In genomic region chr1:155134322-155134721, GRCh38 we compare ENCODE assay signal across 8 cellular contexts. TPM values are rescaled to one million over a fixed set of nuclear protein-coding genes. Genes with fewer than 3 reads are reported as not detected.
DNase-seq lines count a peak whose midpoint lies in the region; ATAC-seq, FAIRE-seq and TF ChIP-seq lines count a peak whose summit lies in the region.

No MANE protein-coding gene starts in this region.

- peaks cover 28% of the 10 kb centered on the region for H3K36me3 ChIP-seq in bronchial epithelial cell (ENCODE audit: control insufficient read depth, insufficient read depth, low read length)

- TF ChIP-seq CTCF in bronchial epithelial cell (IDR thresholded peaks at IDR 0.05; ENCODE audit: insufficient read depth, low read length, severe bottlenecking): peak; percentile 2

- no peaks in the 10 kb centered on the region for H3K9me3 Mint-ChIP-seq in stimulated activated naive CD8-positive, alpha-beta T cell treated with anti-CD3 and anti-CD28 coated beads, Interleukin-15, Interleukin-2, amounts not matched to agents 100 ng/mL and 50 ng/mL, for 24 hours
- no peaks in the 10 kb centered on the region for H3K9me3 Mint-ChIP-seq in naive thymus-derived CD8-positive, alpha-beta T cell

- no peak overlapping the region for H3K4me3 ChIP-seq in bronchial epithelial cell (ENCODE audit: low read depth, low read length)

- peaks cover 49% of the 10 kb centered on the region for H3K4me1 Mint-ChIP-seq in stimulated activated naive CD8-positive, alpha-beta T cell treated with anti-CD3 and anti-CD28 coated beads, Interleukin-15, Interleukin-2, amounts not matched to agents 100 ng/mL and 50 ng/mL, for 24 hours (ENCODE audit: low read depth)
- H3K4me1 Mint-ChIP-seq in naive thymus-derived CD8-positive, alpha-beta T cell: peaks cover 31 to 55% (median 52%) of the 10 kb centered on the region in 4 donors

- H3K27me3 ChIP-seq in bronchial epithelial cell (ENCODE audit: control insufficient read depth, insufficient read depth, low read length): no peaks in the 10 kb centered on the region

- FAIRE-seq in bronchial epithelial cell (lab: Jason Lieb, UNC): no peak

- no peak overlapping the region for H3K27ac Mint-ChIP-seq in stimulated activated naive CD8-positive, alpha-beta T cell treated with anti-CD3 and anti-CD28 coated beads, Interleukin-15, Interleukin-2, amounts not matched to agents 100 ng/mL and 50 ng/mL, for 24 hours
- peak overlapping the region; percentile 97 to 100 (median 99) for H3K27ac Mint-ChIP-seq in naive thymus-derived CD8-positive, alpha-beta T cell

- H3K27me3 Mint-ChIP-seq in stimulated activated naive CD8-positive, alpha-beta T cell treated with anti-CD3 and anti-CD28 coated beads, Interleukin-15, Interleukin-2, amounts not matched to agents 100 ng/mL and 50 ng/mL, for 24 hours: no peaks in the 10 kb centered on the region
- H3K27me3 Mint-ChIP-seq in naive thymus-derived CD8-positive, alpha-beta T cell: peaks cover 0 to 3% (median 0%) of the 10 kb centered on the region in 5 donors

- POLR2A ChIA-PET in naive thymus-derived CD8-positive, alpha-beta T cell (lab: Charles Lee): interaction anchor here (1.2 to 2.4 kb wide), 5 partner anchors 8 to 196 kb away, joined by 3 to 21 read pairs (median 4); partner anchors contain the start of genes KRTCAP2 and TRIM46

- peak overlapping the region; percentile 93 for H3K4me3 Mint-ChIP-seq in stimulated activated naive CD8-positive, alpha-beta T cell treated with anti-CD3 and anti-CD28 coated beads, Interleukin-15, Interleukin-2, amounts not matched to agents 100 ng/mL and 50 ng/mL, for 24 hours
- peak overlapping the region; percentile 95 to 100 (median 97) for H3K4me3 Mint-ChIP-seq in naive thymus-derived CD8-positive, alpha-beta T cell

- ATAC-seq in stimulated activated naive CD8-positive, alpha-beta T cell treated with anti-CD3 and anti-CD28 coated beads, Interleukin-15, Interleukin-2, amounts not matched to agents 100 U/mL and 50 U/mL, for 24 hours: no peak
- ATAC-seq in naive thymus-derived CD8-positive, alpha-beta T cell: no peak

- DNase-seq in stimulated activated naive CD8-positive, alpha-beta T cell treated with anti-CD3 and anti-CD28 coated beads, Interleukin-15, Interleukin-2, amounts not matched to agents 100 U/mL and 50 U/mL, for 24 hours: no peak
- DNase-seq in bronchial epithelial cell (ENCODE audit: low read depth) (no peak), NCI-H2107 treated with DMSO at 0.1 percent for 48 hours (lab: John Stamatoyannopoulos, UW; ENCODE audit: unreplicated experiment) (no peak), hypothalamus (lab: John Stamatoyannopoulos, UW) (no peak), germinal center (ENCODE audit: low spot score) (no peak), GF-D8 (lab: John Stamatoyannopoulos, UW) (no peak)
- DNase-seq in naive thymus-derived CD8-positive, alpha-beta T cell: no peak

- peaks cover 18% of the 10 kb centered on the region for H3K36me3 Mint-ChIP-seq in stimulated activated naive CD8-positive, alpha-beta T cell treated with anti-CD3 and anti-CD28 coated beads, Interleukin-15, Interleukin-2, amounts not matched to agents 100 ng/mL and 50 ng/mL, for 24 hours (ENCODE audit: low read depth)
- H3K36me3 Mint-ChIP-seq in naive thymus-derived CD8-positive, alpha-beta T cell: peaks cover 0 to 19% (median 0%) of the 10 kb centered on the region in 3 donors

RNA-seq across cellular contexts. Expression of gene SLC50A1, which starts 1.3 kb away (rescaled TPM):
- total RNA-seq in bronchial epithelial cell: 149 and 161 TPM in 2 replicates
- 10 to 100 TPM; 26.7 to 26.9 TPM for total RNA-seq in naive thymus-derived CD8-positive, alpha-beta T cell
- 10 to 100 TPM; 50.3 to 72.7 (median 62.3) TPM for polyA plus RNA-seq in naive thymus-derived CD8-positive, alpha-beta T cell

RNA-seq across cellular contexts. Expression of gene DPM3, which starts 6.0 kb away (rescaled TPM):
- total RNA-seq in bronchial epithelial cell: 37.4 and 43.5 TPM in 2 replicates
- 10 to 100 TPM; 45.2 to 59.8 TPM for total RNA-seq in naive thymus-derived CD8-positive, alpha-beta T cell
- 100 to 1,000 TPM; 103 to 159 (median 159) TPM for polyA plus RNA-seq in naive thymus-derived CD8-positive, alpha-beta T cell

RNA-seq across cellular contexts. Expression of gene EFNA1, which starts 6.6 kb away (rescaled TPM):
- total RNA-seq in bronchial epithelial cell: 31.9 and 54.3 TPM in 2 replicates
- total RNA-seq in naive thymus-derived CD8-positive, alpha-beta T cell: 1 to 10 TPM; 8.5 to 8.6 TPM
- 10 to 100 TPM in 1 of 3 donors, 1 to 10 TPM in 2; 2.9 to 12.0 (median 7.7) TPM for polyA plus RNA-seq in naive thymus-derived CD8-positive, alpha-beta T cell

RNA-seq across cellular contexts. Expression of gene KRTCAP2, which starts 38.8 kb away (rescaled TPM):
- total RNA-seq in bronchial epithelial cell: 76.3 and 133 TPM in 2 replicates
- 100 to 1,000 TPM; 148 to 152 TPM for total RNA-seq in naive thymus-derived CD8-positive, alpha-beta T cell
- polyA plus RNA-seq in naive thymus-derived CD8-positive, alpha-beta T cell: 100 to 1,000 TPM; 453 to 495 (median 490) TPM

RNA-seq across cellular contexts. Expression of gene TRIM46, which starts 39.3 kb away (rescaled TPM):
- total RNA-seq in bronchial epithelial cell: 0.26 and 0.64 TPM in 2 replicates
- total RNA-seq in naive thymus-derived CD8-positive, alpha-beta T cell: 1 to 10 TPM; 4.0 to 4.1 TPM
- under 1 TPM; 0.40 to 0.92 (median 0.60) TPM for polyA plus RNA-seq in naive thymus-derived CD8-positive, alpha-beta T cell
